ENCODE assay signal across 8 cellular contexts in genomic region chr14:21455912-21456667, GRCh38. TPM values are rescaled to one million over a fixed set of nuclear protein-coding genes. Genes with fewer than 3 reads are reported as not detected.
DNase-seq lines count a peak whose midpoint lies in the region; FAIRE-seq and TF ChIP-seq lines count a peak whose summit lies in the region.

CHD8 (minus strand) TSS chr14:21456123; CDS start chr14:21431643, 24,480 bp downstream.

- H3K9me3 ChIP-seq in Loucy (ENCODE audit: insufficient read depth, low read depth, low read length) (no peaks in the 10 kb centered on the region), stomach (no peaks in the 10 kb centered on the region)

- DNase-seq in ELR (ENCODE audit: low read depth) (peak; percentile 100), H54 (ENCODE audit: insufficient read length, low spot score) (peak; percentile 85), SHP77 (lab: John Stamatoyannopoulos, UW) (peak; percentile 100), fibroblast of the aortic adventitia (ENCODE audit: low read depth) (peak; percentile 100), nephron progenitor cell (peak; percentile 99), stomach (peak; percentile 100)
- peak; percentile 100 for DNase-seq in activated effector memory CD4-positive, alpha-beta T cell treated with anti-CD3 and anti-CD28 coated beads, Interleukin-2, amount 50 U/mL, for 16 hours

- TF ChIP-seq EP300 in stomach (IDR thresholded peaks at IDR 0.05) = no peak

- H3K9me3 Mint-ChIP-seq in nephron progenitor cell = no peaks in the 10 kb centered on the region

- peak within 1 kb of the TSS; percentile 96 for H3K4me3 ChIP-seq in Loucy (ENCODE audit: low read length, poor library complexity, severe bottlenecking)
- H3K4me3 ChIP-seq in fibroblast of the aortic adventitia (ENCODE audit: low read depth, low read length) = peak within 1 kb of the TSS; percentile 72
- peak within 1 kb of the TSS; percentile 77 to 89 (median 81) for H3K4me3 ChIP-seq in stomach

- H3K27ac ChIP-seq in stomach = peak within 1 kb of the TSS; percentile 93 to 97 (median 95)

- peak; percentile 56 for TF ChIP-seq POLR2A in H54 (IDR thresholded peaks at IDR 0.05; ENCODE audit: low read depth, low read length)
- peak in 1 of 4 donors; percentile 61 for TF ChIP-seq POLR2A in stomach (IDR thresholded peaks at IDR 0.05)

- peaks cover 9% of the 10 kb centered on the region for H3K27me3 Mint-ChIP-seq in nephron progenitor cell (ENCODE audit: low read depth, poor library complexity)

- peaks cover 48% of the 10 kb centered on the region for H3K79me2 ChIP-seq in Loucy (ENCODE audit: insufficient read depth, low read length)

- peak within 1 kb of the TSS; percentile 95 for H3K4me3 Mint-ChIP-seq in nephron progenitor cell

- H3K4me1 ChIP-seq in Loucy (ENCODE audit: insufficient read depth, low read length, poor library complexity, severe bottlenecking) (peaks cover 27% of the 10 kb centered on the region), stomach (peaks cover 19 to 46% (median 36%) of the 10 kb centered on the region in 4 donors)

- FAIRE-seq in H54 (lab: Jason Lieb, UNC) = peak; percentile 99

- TF ChIP-seq CTCF in Loucy (conservative IDR thresholded peaks at IDR 0.05; ENCODE audit: low read length) (peak; percentile 81), fibroblast of the aortic adventitia (IDR thresholded peaks at IDR 0.05; ENCODE audit: insufficient read depth, low read length) (peak; percentile 51), nephron progenitor cell (IDR thresholded peaks at IDR 0.05) (peak; percentile 68), stomach (IDR thresholded peaks at IDR 0.05) (peak in 5 of 7 experiments; percentile 33 to 62 (median 51))

- peaks cover 14% of the 10 kb centered on the region; the same call in 1 of the 2 replicates for H3K36me3 ChIP-seq in Loucy (ENCODE audit: insufficient read depth, low read length)
- peaks cover 4 to 30% (median 27%) of the 10 kb centered on the region in 4 donors for H3K36me3 ChIP-seq in stomach

- peaks cover 3% of the 10 kb centered on the region; the same call in 1 of the 2 replicates for H3F3A ChIP-seq in Loucy (ENCODE audit: low read depth)

- peak within 1 kb of the TSS; percentile 100 for H2AFZ ChIP-seq in Loucy (ENCODE audit: low read length)

- H3K4me1 Mint-ChIP-seq in nephron progenitor cell = peaks cover 30% of the 10 kb centered on the region

- H3K36me3 Mint-ChIP-seq in nephron progenitor cell (ENCODE audit: low read depth) = peaks cover 51% of the 10 kb centered on the region

- H3K27me3 ChIP-seq in Loucy (ENCODE audit: insufficient read depth, low read length, poor library complexity, severe bottlenecking) (no peaks in the 10 kb centered on the region), stomach (no peaks in the 10 kb centered on the region)

- no peaks in the 10 kb centered on the region for H3K9me2 ChIP-seq in Loucy (replicated peaks; ENCODE audit: low read depth, low read length)

- peak within 1 kb of the TSS; percentile 99 for H3K27ac Mint-ChIP-seq in nephron progenitor cell

- peaks cover 33% of the 10 kb centered on the region for H4K20me1 ChIP-seq in Loucy (ENCODE audit: insufficient read depth, low read length, poor library complexity, severe bottlenecking)

- intact Hi-C loops in stomach (cut with DNase I; ENCODE audit: low total_unique reads) = no loop called here

- 0 to 1% (median 0%) methylated on average over 36 of the region's 36 CpGs for WGBS in stomach, 5 donors

- peak within 1 kb of the TSS; percentile 98 for H3K9ac ChIP-seq in Loucy (ENCODE audit: low read depth, low read length, poor library complexity, severe bottlenecking)

- H3K4me2 ChIP-seq in Loucy (ENCODE audit: low read depth, low read length, poor library complexity, severe bottlenecking) = peak within 1 kb of the TSS; percentile 99

RNA-seq across cellular contexts. Expression of gene CHD8, which starts in this region (rescaled TPM):
- total RNA-seq in fibroblast of the aortic adventitia (ENCODE audit: low replicate concordance) (59.8 and 72.7 TPM in 2 replicates), stomach (100 to 1,000 TPM in 1 of 5 donors, 10 to 100 TPM in 4; 28.0 to 117 (median 62.8) TPM)
- polyA plus RNA-seq in stomach = 10 to 100 TPM; 13.6 to 25.7 (median 16.0) TPM

Comparison
In these comparisons a context has a peak if more than half of its experiments do, and no peak if none do; other contexts are left out.
1. Peak in every context shown above with its lines: DNase-seq, H3K4me3 ChIP-seq and H3K27ac ChIP-seq.